ENCODE assay signal across 9 cellular contexts in the genomic region with DNA sequence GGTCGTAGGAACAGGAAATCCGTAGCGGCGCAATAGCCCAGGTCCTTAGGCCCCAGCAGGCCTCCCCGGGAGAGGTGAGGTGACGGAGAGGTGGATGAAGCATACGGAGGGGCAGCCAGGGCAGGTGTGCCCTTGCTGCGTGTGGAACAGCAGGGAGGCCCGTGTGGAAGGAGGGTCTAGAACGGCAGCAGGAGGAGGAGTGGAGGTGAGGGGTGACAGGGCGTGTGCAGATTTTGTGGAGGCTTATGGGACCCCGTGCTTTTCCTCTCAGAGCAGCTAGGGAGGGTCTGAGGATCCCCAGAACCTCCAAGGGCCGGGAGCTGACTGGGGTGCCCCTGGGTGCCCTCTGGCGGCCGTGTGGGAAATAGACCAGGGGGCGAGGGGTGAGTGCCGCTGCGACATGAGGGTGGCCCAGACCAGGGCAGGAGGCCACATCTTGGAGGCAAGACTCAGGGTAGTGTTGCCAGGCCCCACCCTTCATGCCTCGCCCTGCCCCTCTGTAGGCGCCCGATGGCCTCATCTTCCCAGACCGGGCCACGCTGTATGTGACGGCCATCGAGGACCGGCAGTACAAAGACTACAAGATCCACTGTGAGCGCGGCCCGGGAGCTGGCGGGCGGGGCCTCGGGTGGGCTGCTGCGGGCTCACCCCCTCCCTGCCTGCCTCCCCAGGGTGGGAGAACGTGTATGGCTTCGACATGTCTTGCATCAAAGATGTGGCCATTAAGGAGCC. TPM values are rescaled to one million over a fixed set of nuclear protein-coding genes. Genes with fewer than 3 reads are reported as not detected.
A peak's percentile ranks its signal among the peaks of the same experiment; 100 is the strongest.
DNase-seq lines count a peak whose midpoint lies in the region; ATAC-seq and TF ChIP-seq lines count a peak whose summit lies in the region.
"Had no signal": no experiment of that assay in that cellular context is flagged by ENCODE, and none has a peak within 500 bp of the region (broad histone marks: within the 10 kb centered on the region; RNA-seq: fewer than 3 reads in every experiment).

No MANE protein-coding gene starts in this region.

- ATAC-seq in natural killer cell (no peak), upper lobe of right lung (peak; percentile 2), HG03442 (IDR thresholded peaks at IDR 0.05; ENCODE audit: unreplicated experiment) (no peak)
- no peak for ATAC-seq in natural killer cell treated with Interleukin-12 subunit alpha and Interleukin-12 subunit beta and Interleukin-15 and Interleukin-18, amount 100 ng/mL, for 72 hours

- H3K9me2 ChIP-seq in PC-9 (ENCODE audit: insufficient read depth): no peaks in the 10 kb centered on the region

- peak overlapping the region in 1 of 2 donors; percentile 38 for H3K27ac Mint-ChIP-seq in natural killer cell
- no peak overlapping the region for H3K27ac Mint-ChIP-seq in natural killer cell treated with Interleukin-12 subunit alpha and Interleukin-12 subunit beta and Interleukin-15 and Interleukin-18, amount 100 ng/mL, for 72 hours

- intact Hi-C loops in natural killer cell (cut with micrococcal nuclease) (no loop called here), PC-9 (cut with micrococcal nuclease; ENCODE audit: unreplicated experiment) (no loop called here), upper lobe of right lung (cut with DNase I) (no loop called here)

- H3K4me1 ChIP-seq in PC-9 (replicated peaks; ENCODE audit: insufficient read depth) (peaks cover 8% of the 10 kb centered on the region; the same call in 1 of the 2 replicates), upper lobe of right lung (peaks cover 13% of the 10 kb centered on the region)
- H3K4me1 ChIP-seq in effector memory CD4-positive, alpha-beta T cell (ENCODE audit: control insufficient read depth, insufficient read depth, low read length, poor library complexity, severe bottlenecking): peaks cover 16% of the 10 kb centered on the region

- peaks cover 53% of the 10 kb centered on the region for H3K79me2 ChIP-seq in PC-9 (ENCODE audit: low read depth)

- POLR2A ChIA-PET in PC-9 (lab: Charles Lee; ENCODE audit: unreplicated experiment): interaction anchor here (0.6 kb wide), 1 partner anchor 44 kb away, joined by 3 read pairs; no protein-coding TSS in a partner anchor

- CTCF ChIA-PET in PC-9 (lab: Charles Lee): no interaction called here

- no peak overlapping the region for H2AFZ ChIP-seq in PC-9

- H3K27ac ChIP-seq in PC-9 (no peak overlapping the region), upper lobe of right lung (no peak overlapping the region)
- H3K27ac ChIP-seq in effector memory CD4-positive, alpha-beta T cell (ENCODE audit: insufficient read depth, low read length, poor library complexity, severe bottlenecking): no peak overlapping the region

- peaks cover 48% of the 10 kb centered on the region for H3K36me3 ChIP-seq in PC-9 (ENCODE audit: low read depth)
- peaks cover 54% of the 10 kb centered on the region for H3K36me3 ChIP-seq in upper lobe of right lung
- peaks cover 54% of the 10 kb centered on the region for H3K36me3 ChIP-seq in effector memory CD4-positive, alpha-beta T cell (ENCODE audit: control insufficient read depth, insufficient read depth, low read length)

- no peaks in the 10 kb centered on the region for H3K27me3 ChIP-seq in PC-9 (ENCODE audit: insufficient read depth, low read depth)
- no peaks in the 10 kb centered on the region for H3K27me3 ChIP-seq in upper lobe of right lung
- H3K27me3 ChIP-seq in effector memory CD4-positive, alpha-beta T cell (replicated peaks; ENCODE audit: control insufficient read depth, insufficient read depth, low read length, poor library complexity, severe bottlenecking): no peaks in the 10 kb centered on the region

- DNase-seq in natural killer cell: no peak
- DNase-seq in natural killer cell treated with Interleukin-12 subunit alpha and Interleukin-12 subunit beta and Interleukin-15 and Interleukin-18, amount 100 ng/mL, for 72 hours (ENCODE audit: low spot score): no peak
- no peak for DNase-seq in PC-9
- no peak for DNase-seq in fibroblast of pulmonary artery (ENCODE audit: low read depth)
- no peak for DNase-seq in upper lobe of right lung
- DNase-seq in effector memory CD4-positive, alpha-beta T cell: no peak
- no peak for DNase-seq in NCI-H2029 (lab: John Stamatoyannopoulos, UW)
- DNase-seq: retina had no signal

- no TSS peak for BruUV-seq in PC-9 (replicated peaks; lab: Mats Ljungman, UMichigan)

- no peaks in the 10 kb centered on the region for H3K27me3 Mint-ChIP-seq in natural killer cell (ENCODE audit: low read depth in 2 of 2)
- H3K27me3 Mint-ChIP-seq in natural killer cell treated with Interleukin-12 subunit alpha and Interleukin-12 subunit beta and Interleukin-15 and Interleukin-18, amount 100 ng/mL, for 72 hours: no peaks in the 10 kb centered on the region

- H3K4me3 Mint-ChIP-seq in natural killer cell: no peak overlapping the region
- no peak overlapping the region for H3K4me3 Mint-ChIP-seq in natural killer cell treated with Interleukin-12 subunit alpha and Interleukin-12 subunit beta and Interleukin-15 and Interleukin-18, amount 100 ng/mL, for 72 hours

- no peak overlapping the region for H3K4me2 ChIP-seq in PC-9

- H3K9me3 ChIP-seq in PC-9 (ENCODE audit: insufficient read depth, low read depth): no peaks in the 10 kb centered on the region
- H3K9me3 ChIP-seq in upper lobe of right lung: no peaks in the 10 kb centered on the region
- no peaks in the 10 kb centered on the region for H3K9me3 ChIP-seq in effector memory CD4-positive, alpha-beta T cell (ENCODE audit: control insufficient read depth, low read length)

- H3K36me3 Mint-ChIP-seq in natural killer cell: no peaks in the 10 kb centered on the region
- H3K36me3 Mint-ChIP-seq in natural killer cell treated with Interleukin-12 subunit alpha and Interleukin-12 subunit beta and Interleukin-15 and Interleukin-18, amount 100 ng/mL, for 72 hours: peaks cover 4% of the 10 kb centered on the region

- peaks cover 67% of the 10 kb centered on the region; the same call in 1 of the 2 replicates for H3F3A ChIP-seq in PC-9 (ENCODE audit: insufficient read depth, low read depth)

- peaks cover 94% of the 10 kb centered on the region for H4K20me1 ChIP-seq in PC-9 (ENCODE audit: insufficient read depth)

- H3K4me3 ChIP-seq in PC-9: no peak overlapping the region
- H3K4me3 ChIP-seq in fibroblast of pulmonary artery (replicated peaks; ENCODE audit: low read depth, low read length): no peak overlapping the region
- no peak overlapping the region for H3K4me3 ChIP-seq in upper lobe of right lung
- no peak overlapping the region for H3K4me3 ChIP-seq in effector memory CD4-positive, alpha-beta T cell (ENCODE audit: insufficient read depth, low read depth, low read length, poor library complexity, severe bottlenecking)

- TF ChIP-seq CTCF in natural killer cell (IDR thresholded peaks at IDR 0.05) (peak; percentile 8), PC-9 (conservative IDR thresholded peaks at IDR 0.05) (peak; percentile 71), fibroblast of pulmonary artery (IDR thresholded peaks at IDR 0.05; ENCODE audit: low read length, missing control alignments) (peak; percentile 47), upper lobe of right lung (IDR thresholded peaks at IDR 0.05) (peak; percentile 37)

- no peaks in the 10 kb centered on the region for H3K9me3 Mint-ChIP-seq in natural killer cell
- H3K9me3 Mint-ChIP-seq in natural killer cell treated with Interleukin-12 subunit alpha and Interleukin-12 subunit beta and Interleukin-15 and Interleukin-18, amount 100 ng/mL, for 72 hours: no peaks in the 10 kb centered on the region

- peaks cover 0 to 33% of the 10 kb centered on the region in 2 donors for H3K4me1 Mint-ChIP-seq in natural killer cell
- peaks cover 13 to 38% of the 10 kb centered on the region in 2 donors for H3K4me1 Mint-ChIP-seq in natural killer cell treated with Interleukin-12 subunit alpha and Interleukin-12 subunit beta and Interleukin-15 and Interleukin-18, amount 100 ng/mL, for 72 hours (ENCODE audit: low read depth in 2 of 2)

RNA-seq across cellular contexts. Expression of a gene that starts 5.0 kb away (rescaled TPM):
- 1 to 10 TPM; 2.3 to 2.9 (median 2.4) TPM for total RNA-seq in natural killer cell
- 10 to 100 TPM in 1 of 2 donors, 1 to 10 TPM in 1; 5.7 to 18.5 TPM for total RNA-seq in natural killer cell treated with Interleukin-12 subunit alpha and Interleukin-12 subunit beta and Interleukin-15 and Interleukin-18, amount 100 ng/mL, for 72 hours
- total RNA-seq in PC-9 (2021): 9.5 and 14.2 TPM in 2 replicates
- 1.9 TPM for total RNA-seq in upper lobe of right lung

RNA-seq across cellular contexts. Expression of a gene that starts 6.5 kb away (rescaled TPM):
- total RNA-seq in natural killer cell: under 1 TPM; 0.34 to 0.78 (median 0.73) TPM
- 1 to 10 TPM in 1 of 2 donors, under 1 TPM in 1; 0.52 to 2.7 TPM for total RNA-seq in natural killer cell treated with Interleukin-12 subunit alpha and Interleukin-12 subunit beta and Interleukin-15 and Interleukin-18, amount 100 ng/mL, for 72 hours
- total RNA-seq in PC-9 (2021): 1.7 and 2.1 TPM in 2 replicates
- total RNA-seq in upper lobe of right lung: 6.1 TPM

RNA-seq across cellular contexts. Expression of a gene that starts 7.3 kb away (rescaled TPM):
- total RNA-seq in natural killer cell (10 to 100 TPM; 77.0 to 92.5 (median 78.2) TPM), PC-9 (2021) (228 and 261 TPM in 2 replicates), upper lobe of right lung (90.8 TPM)
- total RNA-seq in natural killer cell treated with Interleukin-12 subunit alpha and Interleukin-12 subunit beta and Interleukin-15 and Interleukin-18, amount 100 ng/mL, for 72 hours: 100 to 1,000 TPM; 268 to 457 TPM

RNA-seq across cellular contexts. Expression of a gene that starts 18.7 kb away (rescaled TPM):
- total RNA-seq in natural killer cell (10 to 100 TPM; 15.6 to 34.6 (median 22.3) TPM), PC-9 (2021) (80.3 and 84.8 TPM in 2 replicates), upper lobe of right lung (15.8 TPM)
- 10 to 100 TPM; 45.9 to 98.0 TPM for total RNA-seq in natural killer cell treated with Interleukin-12 subunit alpha and Interleukin-12 subunit beta and Interleukin-15 and Interleukin-18, amount 100 ng/mL, for 72 hours

RNA-seq across cellular contexts. Expression of a gene that starts 18.8 kb away (rescaled TPM):
- total RNA-seq in natural killer cell (100 to 1,000 TPM; 176 to 184 (median 179) TPM), PC-9 (2021) (181 and 220 TPM in 2 replicates), upper lobe of right lung (86.4 TPM)
- 100 to 1,000 TPM; 167 to 185 TPM for total RNA-seq in natural killer cell treated with Interleukin-12 subunit alpha and Interleukin-12 subunit beta and Interleukin-15 and Interleukin-18, amount 100 ng/mL, for 72 hours

Comparison
In these comparisons a context has a peak if more than half of its experiments do, and no peak if none do; other contexts are left out.
1. CTCF ChIP-seq: peak in every context shown above with its lines; median percentile 71 in PC-9; 47 in fibroblast of pulmonary artery; 37 in upper lobe of right lung; 8 in natural killer cell.